Comparison of ENCODE assay signal across 11 cellular contexts in the genomic region with DNA sequence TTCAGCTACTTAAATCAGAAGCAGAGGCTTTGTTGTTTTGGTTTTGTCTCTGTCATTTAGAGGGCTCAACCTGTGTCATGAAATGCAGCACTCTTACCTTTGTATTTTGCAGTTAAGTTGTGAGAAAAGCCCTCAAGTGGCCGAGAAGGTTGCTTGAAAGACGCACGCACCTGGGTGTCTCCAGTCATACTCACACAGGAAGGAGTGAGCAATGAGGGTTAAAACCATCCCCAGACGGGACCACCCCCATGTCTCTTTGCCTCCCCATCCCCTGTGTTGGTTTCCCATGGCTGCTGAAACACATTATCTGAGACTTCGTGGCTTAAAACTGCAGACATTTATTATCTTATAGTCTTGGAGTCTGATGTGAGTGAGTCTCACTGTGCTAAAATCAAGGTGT.
DNase-seq lines count a peak whose midpoint lies in the region; ATAC-seq and FAIRE-seq lines count a peak whose summit lies in the region.
"Had no signal": no experiment of that assay in that cellular context is flagged by ENCODE, and none has a peak within 500 bp of the region (broad histone marks: within the 10 kb centered on the region; RNA-seq: fewer than 3 reads in every experiment).

No MANE protein-coding gene starts in this region.

- H2AFZ ChIP-seq in GM23248: no peak overlapping the region

- H3K4me3 ChIP-seq in GM23248: no peak overlapping the region

- H3K36me3 ChIP-seq in GM23248 (ENCODE audit: low read depth): no peaks in the 10 kb centered on the region

- no peaks in the 10 kb centered on the region for H4K20me1 ChIP-seq in GM23248 (ENCODE audit: insufficient read depth)

- H3K79me2 ChIP-seq in GM23248 (ENCODE audit: insufficient read depth): no peaks in the 10 kb centered on the region

- H3K4me1 ChIP-seq in GM23248 (ENCODE audit: insufficient read depth): peaks cover 36% of the 10 kb centered on the region

- FAIRE-seq in urothelium cell line (lab: Jason Lieb, UNC): no peak
- FAIRE-seq: H1, HTR-8/SVneo had no signal

- peak overlapping the region; percentile 97 for H3K27ac ChIP-seq in GM23248

- peak overlapping the region; percentile 66 for H3K4me2 ChIP-seq in GM23248 (ENCODE audit: unreplicated experiment)

- H3K9ac ChIP-seq in GM23248: peak overlapping the region; percentile 82

- no peaks in the 10 kb centered on the region for H3K9me2 ChIP-seq in GM23248 (ENCODE audit: insufficient read depth)

- DNase-seq in GM23248 (no peak), NCI-H524 (lab: John Stamatoyannopoulos, UW) (no peak), urothelium cell line (ENCODE audit: low spot score) (no peak)
- DNase-seq in activated CD4-positive, alpha-beta T cell treated with anti-CD3 and anti-CD28 coated beads, Interleukin-2, amount 50 U/mL, for 1 hour: peak; percentile 39
- DNase-seq in central memory CD4-positive, alpha-beta T cell: peak; percentile 56
- DNase-seq in stimulated activated CD8-positive, alpha-beta memory T cell treated with anti-CD3 and anti-CD28 coated beads, Interleukin-7, amount 100 ng/mL, for 4 hours (ENCODE audit: low read depth in 2 of 2): peak; percentile 10 to 45
- DNase-seq: GDM1 had no signal

- ATAC-seq in GM18907 (IDR thresholded peaks at IDR 0.05; ENCODE audit: unreplicated experiment): no peak
- no peak for ATAC-seq in HG02798 (IDR thresholded peaks at IDR 0.05; ENCODE audit: poor library complexity, unreplicated experiment)

- WGBS in GM23248 (ENCODE audit: low coverage in 1 of 2, low lambda C conversion rate in 2 of 2, missing lambda C conversion rate in 2 of 2), 2 experiments: 61 to 63% methylated on average over 5 of the region's 5 CpGs

- H3F3A ChIP-seq in GM23248 (ENCODE audit: insufficient read depth): peaks cover 18% of the 10 kb centered on the region

- no peaks in the 10 kb centered on the region for H3K27me3 ChIP-seq in GM23248 (replicated peaks; ENCODE audit: insufficient read depth)

- in situ Hi-C loops in GM23248 (cut with MboI): no loop called here

- no peaks in the 10 kb centered on the region for H3K9me3 ChIP-seq in GM23248 (ENCODE audit: low read depth)

Comparison
In these comparisons a context has a peak if more than half of its experiments do, and no peak if none do; other contexts are left out.
1. DNase-seq: peak in activated CD4-positive, alpha-beta T cell treated with anti-CD3 and anti-CD28 coated beads, Interleukin-2, amount 50 U/mL, for 1 hour (single experiment), central memory CD4-positive, alpha-beta T cell (single experiment) and stimulated activated CD8-positive, alpha-beta memory T cell treated with anti-CD3 and anti-CD28 coated beads, Interleukin-7, amount 100 ng/mL, for 4 hours (2 of 2); none in GM23248 (single experiment), NCI-H524 (0 of 2) and urothelium cell line (single experiment).